9 cellular contexts compared by ENCODE assay signal in the genomic region with DNA sequence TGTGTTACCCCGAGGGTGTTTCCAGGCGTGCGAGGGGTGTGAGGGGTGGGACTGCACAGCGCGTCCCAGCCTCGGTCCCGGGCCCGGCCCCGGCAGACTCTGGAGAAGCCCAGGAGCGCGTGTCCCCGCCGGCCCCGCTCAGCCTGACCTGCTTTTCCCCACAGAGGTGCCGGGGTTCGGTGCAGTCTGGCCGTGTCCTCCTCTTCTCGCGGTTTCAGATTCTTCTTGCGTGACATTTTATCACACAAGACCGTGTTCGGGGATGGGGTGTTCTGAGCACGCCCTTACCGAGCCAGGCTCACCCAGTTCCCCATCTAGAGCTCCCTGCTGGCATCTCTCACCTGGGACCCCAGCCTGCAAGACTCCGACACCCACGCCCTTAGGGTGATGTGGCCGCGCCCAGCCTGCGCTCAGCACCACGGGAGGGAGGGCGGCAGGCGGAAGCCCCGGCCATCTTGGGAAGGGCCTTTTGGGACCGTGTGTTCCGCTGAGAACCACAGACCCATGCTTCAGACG.
DNase-seq lines count a peak whose midpoint lies in the region; ATAC-seq and TF ChIP-seq lines count a peak whose summit lies in the region.
"Had no signal": no experiment of that assay in that cellular context is flagged by ENCODE, and none has a peak within 500 bp of the region (broad histone marks: within the 10 kb centered on the region; RNA-seq: fewer than 3 reads in every experiment).

No MANE protein-coding gene starts in this region.

- no peaks in the 10 kb centered on the region for H3K9me3 Mint-ChIP-seq in natural killer cell treated with Interleukin-12 subunit alpha and Interleukin-12 subunit beta and Interleukin-15 and Interleukin-18, amount 100 ng/mL, for 72 hours

- peaks cover 6 to 14% of the 10 kb centered on the region in 2 donors for H3K27me3 Mint-ChIP-seq in natural killer cell treated with Interleukin-12 subunit alpha and Interleukin-12 subunit beta and Interleukin-15 and Interleukin-18, amount 100 ng/mL, for 72 hours

- TF ChIP-seq CTCF in brain microvascular endothelial cell (IDR thresholded peaks at IDR 0.05; ENCODE audit: low read depth, low read length, missing control alignments) (no peak), thyroid gland (IDR thresholded peaks at IDR 0.05) (no peak)

- intact Hi-C loops in thyroid gland (cut with DNase I) = no loop called here

- 75 to 85% methylated on average over 33 to 35 of the region's 36 CpGs for WGBS in thyroid gland, 2 donors

- H3K36me3 ChIP-seq in brain microvascular endothelial cell (replicated peaks) = no peaks in the 10 kb centered on the region
- H3K36me3 ChIP-seq in thyroid gland = no peaks in the 10 kb centered on the region

- H3K27me3 ChIP-seq in brain microvascular endothelial cell (replicated peaks) (no peaks in the 10 kb centered on the region), thyroid gland (no peaks in the 10 kb centered on the region)

- peak overlapping the region; percentile 36 for H3K4me3 Mint-ChIP-seq in natural killer cell treated with Interleukin-12 subunit alpha and Interleukin-12 subunit beta and Interleukin-15 and Interleukin-18, amount 100 ng/mL, for 72 hours

- no peaks in the 10 kb centered on the region for H3K36me3 Mint-ChIP-seq in natural killer cell treated with Interleukin-12 subunit alpha and Interleukin-12 subunit beta and Interleukin-15 and Interleukin-18, amount 100 ng/mL, for 72 hours

- peak overlapping the region; percentile 35 for H3K4me3 ChIP-seq in brain microvascular endothelial cell (ENCODE audit: low read depth, low read length)
- peak overlapping the region in 1 of 3 donors; percentile 15 for H3K4me3 ChIP-seq in thyroid gland (replicated peaks in 1 of 3)

- in situ Hi-C loops in brain microvascular endothelial cell (cut with HindIII; ENCODE audit: low pct_ligation_motif_present, low sequenced_read_pairs) = no loop called here

- no peak overlapping the region for H3K27ac ChIP-seq in brain microvascular endothelial cell
- H3K27ac ChIP-seq in thyroid gland = no peak overlapping the region

- TF ChIP-seq POLR2A in thyroid gland (IDR thresholded peaks at IDR 0.05) = no peak

- no peaks in the 10 kb centered on the region for H3K9me3 ChIP-seq in thyroid gland

- DNase-seq in T-helper 2 cell (peak in 3 of 5 experiments; percentile 10 to 58 (median 31)), brain microvascular endothelial cell (no peak), thyroid gland (peak; percentile 4 to 17), COR-L47 (lab: John Stamatoyannopoulos, UW) (no peak), DMS153 (lab: John Stamatoyannopoulos, UW) (no peak)
- peak; percentile 70 for DNase-seq in natural killer cell treated with Interleukin-12 subunit alpha and Interleukin-12 subunit beta and Interleukin-15 and Interleukin-18, amount 100 ng/mL, for 72 hours (ENCODE audit: low spot score)

- no peaks in the 10 kb centered on the region for H3K4me1 ChIP-seq in thyroid gland

- peak in 1 of 2 donors; percentile 93 for ATAC-seq in natural killer cell treated with Interleukin-12 subunit alpha and Interleukin-12 subunit beta and Interleukin-15 and Interleukin-18, amount 100 ng/mL, for 72 hours
- ATAC-seq in HG03097 (IDR thresholded peaks at IDR 0.05; ENCODE audit: low FRiP score, unreplicated experiment) = no peak
- no peak for ATAC-seq in GM19467 (IDR thresholded peaks at IDR 0.05; ENCODE audit: unreplicated experiment)
- ATAC-seq: HCT116 had no signal

- peak overlapping the region in 1 of 2 donors; percentile 87 for H3K27ac Mint-ChIP-seq in natural killer cell treated with Interleukin-12 subunit alpha and Interleukin-12 subunit beta and Interleukin-15 and Interleukin-18, amount 100 ng/mL, for 72 hours

- H3K4me1 Mint-ChIP-seq in natural killer cell treated with Interleukin-12 subunit alpha and Interleukin-12 subunit beta and Interleukin-15 and Interleukin-18, amount 100 ng/mL, for 72 hours (ENCODE audit: low read depth in 2 of 2) = peaks cover 0 to 11% of the 10 kb centered on the region in 2 donors

Comparison
In these comparisons a context has a peak if more than half of its experiments do, and no peak if none do; other contexts are left out.
1. DNase-seq: peak in T-helper 2 cell (3 of 5), natural killer cell treated with Interleukin-12 subunit alpha and Interleukin-12 subunit beta and Interleukin-15 and Interleukin-18, amount 100 ng/mL, for 72 hours (single experiment) and thyroid gland (2 of 2); none in brain microvascular endothelial cell (single experiment), COR-L47 (single experiment) and DMS153 (single experiment).